ENCODE assay signal across 8 cellular contexts in the genomic region with DNA sequence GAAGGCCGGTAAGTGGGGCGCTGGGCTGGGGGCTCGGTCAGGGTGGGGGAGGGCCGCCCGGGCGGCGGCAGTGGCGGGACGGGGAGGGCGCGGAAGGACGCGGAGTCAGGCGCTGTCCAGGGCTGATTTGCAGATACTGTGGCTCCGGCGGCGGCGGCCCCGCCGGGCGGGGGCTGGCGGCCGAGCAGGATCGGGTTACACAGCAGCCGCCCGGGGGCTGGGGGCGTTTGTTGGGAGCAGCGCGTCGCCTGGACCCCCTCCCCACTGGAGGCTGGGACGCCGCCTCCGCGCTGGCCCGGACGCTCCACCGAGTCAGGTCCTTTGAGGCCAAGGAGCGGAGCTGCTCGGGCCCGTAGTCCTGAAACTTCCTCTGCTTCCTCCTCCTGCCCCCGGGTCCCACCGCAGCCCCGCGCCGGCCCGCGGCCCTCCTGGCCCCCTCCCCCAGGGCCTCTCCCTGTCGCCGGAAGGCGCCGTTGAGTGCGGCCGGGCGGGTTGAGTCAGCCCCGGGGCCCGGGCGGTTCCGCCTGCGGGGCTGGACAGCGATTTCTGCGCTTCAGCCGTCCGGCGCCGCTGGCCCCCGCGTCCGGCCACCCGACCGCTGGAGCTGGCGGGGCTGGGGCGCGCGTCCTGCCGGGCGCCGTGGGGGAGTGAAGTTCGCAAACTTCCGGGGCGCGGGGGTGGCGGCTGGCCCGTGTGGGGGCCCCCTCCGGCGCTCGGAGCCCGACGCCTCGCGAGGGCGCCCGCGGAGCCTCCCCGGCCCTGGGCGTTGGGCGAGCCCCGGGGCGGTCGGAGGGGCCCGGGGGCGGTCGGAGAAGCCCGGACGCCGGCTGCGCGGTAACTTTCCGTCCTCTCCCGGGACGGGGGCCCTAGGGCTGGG. TPM values are rescaled to one million over a fixed set of nuclear protein-coding genes. Genes with fewer than 3 reads are reported as not detected.
DNase-seq lines count a peak whose midpoint lies in the region; ATAC-seq and TF ChIP-seq lines count a peak whose summit lies in the region.

No MANE protein-coding gene starts in this region.

- TF ChIP-seq POLR2A in stomach (IDR thresholded peaks at IDR 0.05): no peak

- peak; percentile 67 for ATAC-seq in HG03045 (IDR thresholded peaks at IDR 0.05; ENCODE audit: unreplicated experiment)
- ATAC-seq in activated T-helper 17 cell treated with anti-CD3 and anti-CD28 coated beads, Interleukin-2, amount 50 U/mL, for 72 hours (replicated peaks): peak; percentile 67

- peak overlapping the region; percentile 94 for H3K27ac Mint-ChIP-seq in activated T-helper 17 cell treated with anti-CD3 and anti-CD28 coated beads, Interleukin-2, amount 50 U/mL, for 72 hours
- peak overlapping the region; percentile 100 for H3K27ac Mint-ChIP-seq in nephron progenitor cell

- no peaks in the 10 kb centered on the region for H3K9me3 ChIP-seq in stomach

- H3K4me3 ChIP-seq in stomach: peak overlapping the region; percentile 89 to 99 (median 96)

- peaks cover 41% of the 10 kb centered on the region for H3K36me3 Mint-ChIP-seq in activated T-helper 17 cell treated with anti-CD3 and anti-CD28 coated beads, Interleukin-2, amount 50 U/mL, for 72 hours (ENCODE audit: low read depth)
- peaks cover 23% of the 10 kb centered on the region for H3K36me3 Mint-ChIP-seq in nephron progenitor cell (ENCODE audit: low read depth)

- H3K9me3 Mint-ChIP-seq in activated T-helper 17 cell treated with anti-CD3 and anti-CD28 coated beads, Interleukin-2, amount 50 U/mL, for 72 hours: no peaks in the 10 kb centered on the region
- no peaks in the 10 kb centered on the region for H3K9me3 Mint-ChIP-seq in nephron progenitor cell

- WGBS in stomach, 5 donors: 0 to 1% (median 0%) methylated on average over 14 to 110 of the region's 110 CpGs

- peaks cover 23% of the 10 kb centered on the region for H3K4me1 Mint-ChIP-seq in activated T-helper 17 cell treated with anti-CD3 and anti-CD28 coated beads, Interleukin-2, amount 50 U/mL, for 72 hours
- peaks cover 42% of the 10 kb centered on the region for H3K4me1 Mint-ChIP-seq in nephron progenitor cell

- peak overlapping the region; percentile 98 for H3K4me3 Mint-ChIP-seq in activated T-helper 17 cell treated with anti-CD3 and anti-CD28 coated beads, Interleukin-2, amount 50 U/mL, for 72 hours
- peak overlapping the region; percentile 98 for H3K4me3 Mint-ChIP-seq in nephron progenitor cell

- peak overlapping the region; percentile 85 to 96 (median 94) for H3K27ac ChIP-seq in stomach

- no peak for TF ChIP-seq EP300 in stomach (IDR thresholded peaks at IDR 0.05)

- H3K27me3 Mint-ChIP-seq in activated T-helper 17 cell treated with anti-CD3 and anti-CD28 coated beads, Interleukin-2, amount 50 U/mL, for 72 hours: no peaks in the 10 kb centered on the region
- peaks cover 19% of the 10 kb centered on the region for H3K27me3 Mint-ChIP-seq in nephron progenitor cell (ENCODE audit: low read depth, poor library complexity)

- TF ChIP-seq CTCF in nephron progenitor cell (IDR thresholded peaks at IDR 0.05) (no peak), stomach (IDR thresholded peaks at IDR 0.05) (no peak)

- intact Hi-C loops in stomach (cut with DNase I; ENCODE audit: low total_unique reads): loop anchor here (5.0 kb wide), 1 partner anchor 69 kb away; a partner anchor contains a TSS

- peaks cover 0 to 10% (median 4%) of the 10 kb centered on the region in 4 donors for H3K36me3 ChIP-seq in stomach

- no peaks in the 10 kb centered on the region for H3K27me3 ChIP-seq in stomach

- DNase-seq in NCI-H82 (lab: John Stamatoyannopoulos, UW): peak; percentile 56
- DNase-seq in NCI-H82 treated with DMSO at 0.1 percent for 48 hours (lab: John Stamatoyannopoulos, UW; ENCODE audit: unreplicated experiment): no peak
- DNase-seq in OCI-M2 (lab: John Stamatoyannopoulos, UW; ENCODE audit: unreplicated experiment): peak; percentile 8
- DNase-seq in fibroblast of peridontal ligament (ENCODE audit: extremely low read depth): peak; percentile 38
- DNase-seq in nephron progenitor cell: peak; percentile 86
- DNase-seq in stomach: peak; percentile 70

- peaks cover 11 to 53% (median 42%) of the 10 kb centered on the region in 4 donors for H3K4me1 ChIP-seq in stomach

RNA-seq across cellular contexts. Expression of a gene that starts 0.7 kb away (rescaled TPM):
- 10 to 100 TPM; 39.5 to 51.8 TPM for total RNA-seq in activated T-helper 17 cell treated with anti-CD3 and anti-CD28 coated beads, Interleukin-2, amount 50 U/mL, for 72 hours
- 10 to 100 TPM; 36.4 to 79.7 (median 47.4) TPM for total RNA-seq in stomach
- polyA plus RNA-seq in stomach: 1 to 10 TPM; 3.1 to 4.9 (median 4.4) TPM
